18 cellular contexts compared by ENCODE assay signal in the genomic region with DNA sequence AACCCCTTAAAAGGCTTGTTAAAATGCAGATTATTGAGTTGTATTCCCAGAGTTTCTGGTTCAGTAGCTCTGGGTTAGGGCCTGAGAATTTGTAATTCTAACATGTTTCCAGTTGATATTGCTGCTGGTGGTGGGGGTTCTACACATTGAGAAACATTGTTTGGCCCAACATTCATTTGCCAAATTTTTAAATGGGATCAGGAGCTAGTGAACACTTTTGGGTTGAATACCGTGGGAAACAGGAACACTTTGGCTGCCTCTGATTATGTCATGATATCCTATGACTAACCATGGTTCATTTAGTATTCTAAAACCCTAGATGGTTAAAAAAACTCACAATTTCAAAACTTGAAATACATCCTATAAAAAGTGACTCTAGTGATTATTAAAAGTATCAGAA.
"Had no signal": no experiment of that assay in that cellular context is flagged by ENCODE, and none has a peak within 500 bp of the region (broad histone marks: within the 10 kb centered on the region; RNA-seq: fewer than 3 reads in every experiment).

No MANE protein-coding gene starts in this region.

- DNase-seq: activated B cell treated with CpG ODN at 0.5 μM for 24 hours; activated CD4-positive, alpha-beta T cell treated with anti-CD3 and anti-CD28 coated beads, Interleukin-2, amount 10 ng/mL, durations not matched to agents 7 days and 5 days; activated naive CD4-positive, alpha-beta T cell treated with Interleukin-2 at 50 U/mL for 16 hours; aorta; caudate nucleus; effector CD8-positive, alpha-beta T cell; islet precursor cell; naive B cell; pancreas; stimulated activated CD4-positive, alpha-beta T cell treated with anti-CD3 and anti-CD28 coated beads, Interleukin-15, amount 100 ng/mL, for 24 hours; stimulated activated CD4-positive, alpha-beta T cell treated with anti-CD3 and anti-CD28 coated beads, Interleukin-4, amount 100 ng/mL, for 1 hour; stimulated activated naive CD4-positive, alpha-beta T cell treated with Interleukin-2 at 50 U/mL for 16 hours; T-helper 2 cell; trophoblast cell had no signal

- H3K36me3 ChIP-seq: pancreas had no signal

- H3K9me3 ChIP-seq: pancreas had no signal

- H2AFZ ChIP-seq: hepatocyte had no signal

- H3K27ac ChIP-seq: coronary artery, hepatocyte, pancreas had no signal

- H3K4me2 ChIP-seq: hepatocyte had no signal

- H3K4me3 ChIP-seq: coronary artery, hepatocyte, lung, pancreas, skin epidermis had no signal

- H3K79me2 ChIP-seq: hepatocyte had no signal

- H3K27me3 ChIP-seq: hepatocyte, pancreas had no signal

- ATAC-seq: pancreas had no signal
